In the genomic region with DNA sequence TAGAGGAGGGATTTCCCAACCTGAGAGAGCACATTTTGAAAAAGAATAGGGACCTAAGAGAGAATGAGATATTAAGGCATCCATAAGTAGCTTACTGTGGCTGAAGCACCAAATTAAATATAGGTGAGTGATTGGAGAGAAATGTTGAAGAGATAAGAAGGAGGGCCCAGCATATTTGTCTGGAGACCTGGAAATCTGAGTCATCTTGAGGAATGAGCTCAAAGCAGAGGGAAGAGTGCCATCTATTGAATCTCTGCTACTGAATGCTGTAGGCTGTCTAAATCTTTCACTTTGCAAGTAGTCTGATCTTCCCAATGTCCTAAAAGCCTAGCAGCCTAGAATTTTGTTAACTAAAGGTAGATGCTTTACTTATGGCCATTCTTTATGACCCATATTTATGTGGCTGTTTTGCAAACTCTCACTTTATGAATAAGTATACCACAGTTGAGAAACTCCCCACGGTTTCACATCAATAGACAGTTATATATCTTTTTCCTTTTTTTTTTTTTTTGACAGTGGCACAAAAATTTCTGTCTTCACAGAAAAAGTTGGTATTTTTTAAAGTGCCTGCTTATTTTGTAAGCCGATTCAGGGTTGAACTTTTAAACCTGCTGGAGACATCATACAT, we compare ENCODE assay signal across 8 cellular contexts.
DNase-seq lines count a peak whose midpoint lies in the region; TF ChIP-seq lines count a peak whose summit lies in the region.
"Had no signal": no experiment of that assay in that cellular context is flagged by ENCODE, and none has a peak within 500 bp of the region (broad histone marks: within the 10 kb centered on the region; RNA-seq: fewer than 3 reads in every experiment).

No MANE protein-coding gene starts in this region.

- H3K4me1 Mint-ChIP-seq in osteocyte (ENCODE audit: unreplicated experiment): no peaks in the 10 kb centered on the region

- no peak overlapping the region for H3K4me3 Mint-ChIP-seq in osteocyte (ENCODE audit: unreplicated experiment)
- H3K4me3 Mint-ChIP-seq: IgD-negative memory B cell had no signal

- no peak for DNase-seq in GM13976 (ENCODE audit: low spot score)
- DNase-seq in NCI-H446 (lab: John Stamatoyannopoulos, UW): peak; percentile 45 to 48
- peak; percentile 5 for DNase-seq in cerebellum (ENCODE audit: low spot score)
- no peak for DNase-seq in osteocyte (ENCODE audit: extremely low spot score, unreplicated experiment)
- DNase-seq in NCI-H1092 treated with DMSO at 0.1 percent for 48 hours (lab: John Stamatoyannopoulos, UW): no peak
- DNase-seq in stimulated activated naive CD4-positive, alpha-beta T cell (lab: John Stamatoyannopoulos, UW): no peak
- DNase-seq in cortex of kidney (lab: John Stamatoyannopoulos, UW): no peak

- TF ChIP-seq CTCF in GM13976 (IDR thresholded peaks at IDR 0.05; ENCODE audit: borderline replicate concordance, control extremely low read depth, extremely low read depth, insufficient read depth, missing control alignments) (peak; percentile 12), osteocyte (IDR thresholded peaks at IDR 0.05) (peak; percentile 59)

- in situ Hi-C loops in GM13976 (cut with MboI; ENCODE audit: low sequenced_read_pairs, unreplicated experiment): no loop called here

- H3K36me3 Mint-ChIP-seq in osteocyte (ENCODE audit: unreplicated experiment): no peaks in the 10 kb centered on the region
- H3K36me3 Mint-ChIP-seq: IgD-negative memory B cell had no signal

- H3K27ac Mint-ChIP-seq in osteocyte (ENCODE audit: unreplicated experiment): no peak overlapping the region
- H3K27ac Mint-ChIP-seq: IgD-negative memory B cell had no signal

- no peaks in the 10 kb centered on the region for H3K27me3 Mint-ChIP-seq in osteocyte (ENCODE audit: unreplicated experiment)
- H3K27me3 Mint-ChIP-seq: IgD-negative memory B cell had no signal

- H3K9me3 Mint-ChIP-seq in osteocyte (ENCODE audit: unreplicated experiment): peaks cover 3% of the 10 kb centered on the region
- H3K9me3 Mint-ChIP-seq: IgD-negative memory B cell had no signal

Comparison
In these comparisons a context has a peak if more than half of its experiments do, and no peak if none do; other contexts are left out.
1. DNase-seq: peak in NCI-H446 (2 of 2) and cerebellum (single experiment); none in GM13976 (single experiment), osteocyte (single experiment), NCI-H1092 treated with DMSO at 0.1 percent for 48 hours (single experiment), stimulated activated naive CD4-positive, alpha-beta T cell (0 of 6) and cortex of kidney (single experiment).